ENCODE assay signal across 18 cellular contexts in genomic region chr14:98175436-98175835, GRCh38.
DNase-seq lines count a peak whose midpoint lies in the region; FAIRE-seq and TF ChIP-seq lines count a peak whose summit lies in the region.
"Had no signal": no experiment of that assay in that cellular context is flagged by ENCODE, and none has a peak within 500 bp of the region (broad histone marks: within the 10 kb centered on the region; RNA-seq: fewer than 3 reads in every experiment).

No MANE protein-coding gene starts in this region.

- H3K79me2 ChIP-seq in MM.1S (ENCODE audit: low read length) (no peaks in the 10 kb centered on the region), H9 (ENCODE audit: insufficient read depth, low read length) (no peaks in the 10 kb centered on the region)

- no peaks in the 10 kb centered on the region for H3K9me2 ChIP-seq in MM.1S (replicated peaks; ENCODE audit: insufficient read depth, low read length)

- no peaks in the 10 kb centered on the region for H3K27me3 Mint-ChIP-seq in activated T-cell treated with anti-CD3 and anti-CD28 coated beads, Interleukin-2, amount 50 U/mL, for 24 hours
- no peaks in the 10 kb centered on the region for H3K27me3 Mint-ChIP-seq in activated T-helper 2 cell treated with anti-CD3 and anti-CD28 coated beads, Interferon-gamma antibody, Interleukin-2, Interleukin-4, amounts not matched to agents 10 μg/mL and 5 μg/mL and 100 μg/mL, durations not matched to agents 14 hours and 24 hours and 36 hours (ENCODE audit: low read depth)
- H3K27me3 Mint-ChIP-seq in H9 (ENCODE audit: low read depth) = peaks cover 3% of the 10 kb centered on the region; the same call in 1 of the 2 replicates

- H2BK20ac ChIP-seq in H9 (ENCODE audit: low read depth, low read length, poor library complexity, severe bottlenecking) = no peak overlapping the region

- no peak overlapping the region for H3T11ph ChIP-seq in H9 (ENCODE audit: low read length)

- 0 out of 2 replicates have a peak overlapping the region, but pooled peaks have one; percentile 53 for H2AFZ ChIP-seq in MM.1S (ENCODE audit: low read length)
- no peak overlapping the region for H2AFZ ChIP-seq in H9 (ENCODE audit: low read length)

- no peak for FAIRE-seq in small intestine (lab: Jason Lieb, UNC)
- FAIRE-seq: bronchial epithelial cell, GM12878, RCC 7860 had no signal

- H3K4ac ChIP-seq in H9 (ENCODE audit: low read depth, low read length) = no peak overlapping the region

- H3K27ac ChIP-seq in MM.1S (ENCODE audit: low read length) (peak overlapping the region; percentile 99; the same call in 1 of the 2 replicates), small intestine (ENCODE audit: low read depth in 1 of 2, low read length in 1 of 2) (peak overlapping the region in 1 of 2 donors; percentile 48), H9 (ENCODE audit: insufficient read length, low read depth, low read length) (no peak overlapping the region)
- H3K27ac ChIP-seq: prostate gland had no signal

- no peaks in the 10 kb centered on the region for H3K79me1 ChIP-seq in H9 (ENCODE audit: insufficient read depth, low read depth, low read length, poor library complexity, severe bottlenecking)

- peaks cover 98% of the 10 kb centered on the region for H3K4me1 Mint-ChIP-seq in activated T-cell treated with anti-CD3 and anti-CD28 coated beads, Interleukin-2, amount 50 U/mL, for 24 hours (ENCODE audit: low read depth)
- H3K4me1 Mint-ChIP-seq in activated T-helper 2 cell treated with anti-CD3 and anti-CD28 coated beads, Interferon-gamma antibody, Interleukin-2, Interleukin-4, amounts not matched to agents 10 μg/mL and 5 μg/mL and 100 μg/mL, durations not matched to agents 14 hours and 24 hours and 36 hours (ENCODE audit: low read depth) = peaks cover 86% of the 10 kb centered on the region
- peaks cover 15 to 17% of the 10 kb centered on the region in 2 experiments for H3K4me1 Mint-ChIP-seq in H9

- peak; percentile 62 for DNase-seq in activated T-cell treated with anti-CD3 and anti-CD28 coated beads, Interleukin-2, amount 50 U/mL, for 24 hours
- DNase-seq in activated T-cell treated with anti-CD3 and anti-CD28 coated beads, Interleukin-2, amount 50 U/mL, for 1 hour = no peak
- DNase-seq in MM.1S = no peak
- no peak for DNase-seq in activated T-helper 2 cell treated with anti-CD3 and anti-CD28 coated beads, Interferon-gamma antibody, Interleukin-2, Interleukin-4, amounts not matched to agents 10 μg/mL and 5 μg/mL and 100 μg/mL, durations not matched to agents 14 hours and 24 hours and 36 hours (ENCODE audit: low spot score)
- DNase-seq in small intestine = peak; percentile 19
- DNase-seq in mesenteric fat pad (ENCODE audit: low spot score) = no peak
- DNase-seq in H9 = no peak
- DNase-seq in effector CD4-positive, alpha-beta T cell = no peak
- DNase-seq: activated CD4-positive, CD25-positive, alpha-beta regulatory T cell; amniotic stem cell; C1 segment of cervical spinal cord; heart right ventricle; stimulated activated CD4-positive, alpha-beta T cell treated with anti-CD3 and anti-CD28 coated beads, Interleukin-1b, Interleukin-23, amount 100 ng/mL, for 48 hours; T-helper 9 cell had no signal

- H2BK12ac ChIP-seq in H9 (ENCODE audit: insufficient read length, low read depth, low read length) = no peak overlapping the region

- no peak overlapping the region for H2AK5ac ChIP-seq in H9 (ENCODE audit: insufficient read length, low read length)

- H3F3A ChIP-seq in MM.1S (ENCODE audit: insufficient read depth, low read length) = peaks cover 37% of the 10 kb centered on the region

- no peak overlapping the region for H2BK15ac ChIP-seq in H9 (ENCODE audit: low read depth, low read length)

- H3K27me3 ChIP-seq in MM.1S (replicated peaks; ENCODE audit: insufficient read depth, low read length) (no peaks in the 10 kb centered on the region), small intestine (ENCODE audit: control insufficient read depth in 2 of 2, insufficient read depth in 2 of 2, low read length in 2 of 2) (no peaks in the 10 kb centered on the region), H9 (ENCODE audit: insufficient read depth, low read length) (no peaks in the 10 kb centered on the region)

- H3K4me3 Mint-ChIP-seq in activated T-cell treated with anti-CD3 and anti-CD28 coated beads, Interleukin-2, amount 50 U/mL, for 24 hours = peak overlapping the region; percentile 49
- H3K4me3 Mint-ChIP-seq in activated T-helper 2 cell treated with anti-CD3 and anti-CD28 coated beads, Interferon-gamma antibody, Interleukin-2, Interleukin-4, amounts not matched to agents 10 μg/mL and 5 μg/mL and 100 μg/mL, durations not matched to agents 14 hours and 24 hours and 36 hours (ENCODE audit: low read depth) = peak overlapping the region; percentile 51
- no peak overlapping the region for H3K4me3 Mint-ChIP-seq in H9

- H3K56ac ChIP-seq in H9 (ENCODE audit: insufficient read length, low read depth, low read length) = no peak overlapping the region

- H2BK5ac ChIP-seq in H9 (ENCODE audit: insufficient read length, low read length) = no peak overlapping the region

- no peak overlapping the region for H3K23ac ChIP-seq in H9 (ENCODE audit: insufficient read length, low read depth, low read length)

- H3K4me1 ChIP-seq in MM.1S (ENCODE audit: low read length) (peaks cover 58% of the 10 kb centered on the region), small intestine (ENCODE audit: control insufficient read depth in 2 of 2, insufficient read depth in 1 of 2, low read depth in 1 of 2, low read length in 1 of 2) (peaks cover 0 to 3% of the 10 kb centered on the region in 2 donors), H9 (ENCODE audit: insufficient read depth, low read length) (no peaks in the 10 kb centered on the region)
- H3K4me1 ChIP-seq: prostate gland had no signal

- H4K8ac ChIP-seq in H9 (replicated peaks; ENCODE audit: insufficient read length, low read depth, low read length) = no peak overlapping the region

- H3K14ac ChIP-seq in H9 (ENCODE audit: insufficient read depth, low read length) = no peak overlapping the region

- TF ChIP-seq CTCF in MM.1S (IDR thresholded peaks at IDR 0.05; ENCODE audit: low read length) = no peak
- no peak for TF ChIP-seq CTCF in H9 (conservative IDR thresholded peaks at IDR 0.05)

- H3K36me3 Mint-ChIP-seq in activated T-cell treated with anti-CD3 and anti-CD28 coated beads, Interleukin-2, amount 50 U/mL, for 24 hours (ENCODE audit: low read depth) = peaks cover 15% of the 10 kb centered on the region
- H3K36me3 Mint-ChIP-seq in activated T-helper 2 cell treated with anti-CD3 and anti-CD28 coated beads, Interferon-gamma antibody, Interleukin-2, Interleukin-4, amounts not matched to agents 10 μg/mL and 5 μg/mL and 100 μg/mL, durations not matched to agents 14 hours and 24 hours and 36 hours (ENCODE audit: low read depth) = no peaks in the 10 kb centered on the region
- no peaks in the 10 kb centered on the region for H3K36me3 Mint-ChIP-seq in H9 (ENCODE audit: insufficient read depth in 1 of 3, low read depth in 3 of 3)

- no peak overlapping the region for H3K4me3 ChIP-seq in MM.1S (ENCODE audit: low read length)
- no peak overlapping the region for H3K4me3 ChIP-seq in small intestine (ENCODE audit: low read depth in 1 of 2, low read length in 2 of 2)
- H3K4me3 ChIP-seq: GM12878, heart right ventricle, prostate gland had no signal

- H4K20me1 ChIP-seq in MM.1S (ENCODE audit: insufficient read depth, low read length) = no peaks in the 10 kb centered on the region
- H4K20me1 ChIP-seq in H9 (ENCODE audit: control insufficient read depth, insufficient read depth, insufficient read length) = no peaks in the 10 kb centered on the region

- 79 to 92% (median 85%) methylated on average over 4 of the region's 4 CpGs for WGBS in small intestine, 3 donors
- no CpG with 5 or more reads among the region's 4 CpGs for WGBS in H9 (ENCODE audit: extremely low coverage, insufficient read length, low lambda C conversion rate)

- H3K9me3 ChIP-seq in MM.1S (replicated peaks; ENCODE audit: insufficient read depth, low read length) (no peaks in the 10 kb centered on the region), small intestine (ENCODE audit: control insufficient read depth, low read depth) (no peaks in the 10 kb centered on the region), H9 (ENCODE audit: control insufficient read depth, low read depth, low read length) (no peaks in the 10 kb centered on the region)
- H3K9me3 ChIP-seq: heart right ventricle, prostate gland had no signal

- H3K4me2 ChIP-seq in MM.1S (ENCODE audit: low read depth, low read length) (no peak overlapping the region), H9 (ENCODE audit: insufficient read depth, insufficient read length, low read length) (no peak overlapping the region)

- no peak overlapping the region for H4K5ac ChIP-seq in H9 (ENCODE audit: insufficient read length, low read depth, low read length)

- H3K9ac ChIP-seq in MM.1S (ENCODE audit: low read length) (no peak overlapping the region), H9 (ENCODE audit: extremely low read depth, insufficient read length, low read length) (no peak overlapping the region)

- intact Hi-C loops in activated T-helper 2 cell treated with anti-CD3 and anti-CD28 coated beads, Interferon-gamma antibody, Interleukin-2, Interleukin-4, amounts not matched to agents 10 μg/mL and 5 μg/mL and 100 μg/mL, durations not matched to agents 14 hours and 24 hours and 36 hours (cut with micrococcal nuclease) = loop anchor here (2.0 to 10.0 kb wide), 4 partner anchors 13 to 1017 kb away; no protein-coding TSS in a partner anchor

- no peak overlapping the region for H4K91ac ChIP-seq in H9 (ENCODE audit: insufficient read length, low read depth, low read length)

- H3K18ac ChIP-seq in H9 (ENCODE audit: insufficient read length, low read depth, low read length) = no peak overlapping the region

- H3K36me3 ChIP-seq in MM.1S (replicated peaks; ENCODE audit: insufficient read depth, low read length) (no peaks in the 10 kb centered on the region), small intestine (ENCODE audit: control insufficient read depth in 2 of 2, insufficient read depth in 2 of 2, low read length in 2 of 2) (no peaks in the 10 kb centered on the region)
- H3K36me3 ChIP-seq: heart right ventricle, prostate gland had no signal

- no peaks in the 10 kb centered on the region for H3K23me2 ChIP-seq in H9 (ENCODE audit: insufficient read length, low read depth, low read length, poor library complexity, severe bottlenecking)

- no peak overlapping the region for H2BK120ac ChIP-seq in H9 (ENCODE audit: low read depth, low read length, poor library complexity, severe bottlenecking)

- no peaks in the 10 kb centered on the region for H3K9me3 Mint-ChIP-seq in activated T-cell treated with anti-CD3 and anti-CD28 coated beads, Interleukin-2, amount 50 U/mL, for 24 hours
- no peaks in the 10 kb centered on the region for H3K9me3 Mint-ChIP-seq in activated T-helper 2 cell treated with anti-CD3 and anti-CD28 coated beads, Interferon-gamma antibody, Interleukin-2, Interleukin-4, amounts not matched to agents 10 μg/mL and 5 μg/mL and 100 μg/mL, durations not matched to agents 14 hours and 24 hours and 36 hours
- no peaks in the 10 kb centered on the region for H3K9me3 Mint-ChIP-seq in H9

- peak overlapping the region; percentile 98 for H3K27ac Mint-ChIP-seq in activated T-cell treated with anti-CD3 and anti-CD28 coated beads, Interleukin-2, amount 50 U/mL, for 24 hours
- peak overlapping the region; percentile 90 for H3K27ac Mint-ChIP-seq in activated T-helper 2 cell treated with anti-CD3 and anti-CD28 coated beads, Interferon-gamma antibody, Interleukin-2, Interleukin-4, amounts not matched to agents 10 μg/mL and 5 μg/mL and 100 μg/mL, durations not matched to agents 14 hours and 24 hours and 36 hours
- no peak overlapping the region for H3K27ac Mint-ChIP-seq in H9

Comparison
In these comparisons a context has a peak if more than half of its experiments do, and no peak if none do; other contexts are left out.
1. DNase-seq: peak in activated T-cell treated with anti-CD3 and anti-CD28 coated beads, Interleukin-2, amount 50 U/mL, for 24 hours (single experiment) and small intestine (single experiment); none in activated T-cell treated with anti-CD3 and anti-CD28 coated beads, Interleukin-2, amount 50 U/mL, for 1 hour (single experiment), MM.1S (single experiment), activated T-helper 2 cell treated with anti-CD3 and anti-CD28 coated beads, Interferon-gamma antibody, Interleukin-2, Interleukin-4, amounts not matched to agents 10 μg/mL and 5 μg/mL and 100 μg/mL, durations not matched to agents 14 hours and 24 hours and 36 hours (single experiment), mesenteric fat pad (single experiment), H9 (single experiment) and effector CD4-positive, alpha-beta T cell (single experiment).
2. H3K27ac Mint-ChIP-seq: peak in activated T-cell treated with anti-CD3 and anti-CD28 coated beads, Interleukin-2, amount 50 U/mL, for 24 hours (single experiment) and activated T-helper 2 cell treated with anti-CD3 and anti-CD28 coated beads, Interferon-gamma antibody, Interleukin-2, Interleukin-4, amounts not matched to agents 10 μg/mL and 5 μg/mL and 100 μg/mL, durations not matched to agents 14 hours and 24 hours and 36 hours (single experiment); none in H9 (0 of 3).
3. H3K4me3 Mint-ChIP-seq: peak in activated T-cell treated with anti-CD3 and anti-CD28 coated beads, Interleukin-2, amount 50 U/mL, for 24 hours (single experiment) and activated T-helper 2 cell treated with anti-CD3 and anti-CD28 coated beads, Interferon-gamma antibody, Interleukin-2, Interleukin-4, amounts not matched to agents 10 μg/mL and 5 μg/mL and 100 μg/mL, durations not matched to agents 14 hours and 24 hours and 36 hours (single experiment); none in H9 (0 of 2).